Comparison of ENCODE assay signal across 1 cellular context in the genomic region with DNA sequence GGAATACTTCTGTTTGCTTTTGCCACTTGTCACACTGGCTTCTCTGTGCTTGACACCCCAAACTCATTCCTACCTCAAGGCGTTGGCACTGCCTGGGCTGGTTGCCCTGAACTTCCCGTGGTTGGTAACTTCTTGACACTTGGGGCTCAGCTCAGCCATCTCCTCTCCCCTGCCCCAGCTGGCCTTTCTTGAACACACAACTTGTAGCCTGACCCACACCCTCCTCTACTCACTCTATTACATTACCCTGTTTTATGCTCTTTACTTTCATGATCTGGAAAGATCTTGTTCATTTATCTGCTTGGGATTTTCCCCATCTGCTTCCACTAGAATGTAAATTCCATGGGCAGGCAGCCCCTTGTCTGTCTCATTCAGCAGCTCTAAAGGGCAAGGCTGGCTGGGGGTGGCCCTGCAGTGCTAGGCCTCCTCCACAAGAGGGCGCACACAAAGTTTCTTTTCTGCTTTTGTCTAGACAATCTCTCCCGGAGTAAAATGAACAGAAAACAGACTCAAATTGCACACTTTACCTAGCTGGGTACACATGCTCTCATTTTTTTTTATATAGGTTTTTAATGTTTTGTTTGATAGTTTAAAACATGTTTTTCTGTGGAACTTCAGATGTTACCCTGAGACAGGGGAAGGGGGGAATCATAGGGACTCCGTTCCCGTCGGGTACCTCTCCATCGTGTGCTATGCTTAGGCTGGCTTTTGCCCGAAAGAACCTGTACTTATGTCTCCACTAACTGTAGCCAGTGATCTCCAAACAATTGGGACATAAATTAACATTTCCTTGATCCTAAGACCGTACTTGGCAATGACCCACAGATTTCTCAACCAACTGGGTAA.
TF ChIP-seq lines count a peak whose summit lies in the region.

No MANE protein-coding gene starts in this region.

TF ChIP-seq in HepG2, 621 proteins besides CTCF, POLR2A, EP300 and RAD21:
- TF ChIP-seq ZNF562 (CRISPR knock-in tag; IDR thresholded peaks at IDR 0.05; ENCODE audit: borderline replicate concordance) (no peak), ZNF501 (CRISPR knock-in tag; IDR thresholded peaks at IDR 0.05) (0 out of 2 replicates have a peak, but pooled peaks have one; percentile 28), JUNB (CRISPR knock-in tag; IDR thresholded peaks at IDR 0.05; ENCODE audit: borderline replicate concordance) (no peak), XRCC5 (optimal IDR thresholded peaks at IDR 0.05; ENCODE audit: low read length) (peak; percentile 53), STAG1 (CRISPR knock-in tag; IDR thresholded peaks at IDR 0.05) (peak; percentile 44), ZNF143 (CRISPR knock-in tag; IDR thresholded peaks at IDR 0.05) (no peak), SKI (IDR thresholded peaks at IDR 0.05; ENCODE audit: partially characterized antibody) (peak; percentile 18), SMC3 (IDR thresholded peaks at IDR 0.05; ENCODE audit: low read length) (peak; percentile 52)
- TF ChIP-seq, protein P1, sequence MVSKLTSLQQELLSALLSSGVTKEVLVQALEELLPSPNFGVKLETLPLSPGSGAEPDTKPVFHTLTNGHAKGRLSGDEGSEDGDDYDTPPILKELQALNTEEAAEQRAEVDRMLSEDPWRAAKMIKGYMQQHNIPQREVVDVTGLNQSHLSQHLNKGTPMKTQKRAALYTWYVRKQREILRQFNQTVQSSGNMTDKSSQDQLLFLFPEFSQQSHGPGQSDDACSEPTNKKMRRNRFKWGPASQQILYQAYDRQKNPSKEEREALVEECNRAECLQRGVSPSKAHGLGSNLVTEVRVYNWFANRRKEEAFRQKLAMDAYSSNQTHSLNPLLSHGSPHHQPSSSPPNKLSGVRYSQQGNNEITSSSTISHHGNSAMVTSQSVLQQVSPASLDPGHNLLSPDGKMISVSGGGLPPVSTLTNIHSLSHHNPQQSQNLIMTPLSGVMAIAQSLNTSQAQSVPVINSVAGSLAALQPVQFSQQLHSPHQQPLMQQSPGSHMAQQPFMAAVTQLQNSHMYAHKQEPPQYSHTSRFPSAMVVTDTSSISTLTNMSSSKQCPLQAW (CRISPR knock-in tag; IDR thresholded peaks at IDR 0.05): 0 out of 2 replicates have a peak, but pooled peaks have one; percentile 17
- TF ChIP-seq, protein P2, sequence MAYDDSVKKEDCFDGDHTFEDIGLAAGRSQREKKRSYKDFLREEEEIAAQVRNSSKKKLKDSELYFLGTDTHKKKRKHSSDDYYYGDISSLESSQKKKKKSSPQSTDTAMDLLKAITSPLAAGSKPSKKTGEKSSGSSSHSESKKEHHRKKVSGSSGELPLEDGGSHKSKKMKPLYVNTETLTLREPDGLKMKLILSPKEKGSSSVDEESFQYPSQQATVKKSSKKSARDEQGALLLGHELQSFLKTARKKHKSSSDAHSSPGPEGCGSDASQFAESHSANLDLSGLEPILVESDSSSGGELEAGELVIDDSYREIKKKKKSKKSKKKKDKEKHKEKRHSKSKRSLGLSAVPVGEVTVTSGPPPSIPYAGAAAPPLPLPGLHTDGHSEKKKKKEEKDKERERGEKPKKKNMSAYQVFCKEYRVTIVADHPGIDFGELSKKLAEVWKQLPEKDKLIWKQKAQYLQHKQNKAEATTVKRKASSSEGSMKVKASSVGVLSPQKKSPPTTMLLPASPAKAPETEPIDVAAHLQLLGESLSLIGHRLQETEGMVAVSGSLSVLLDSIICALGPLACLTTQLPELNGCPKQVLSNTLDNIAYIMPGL (CRISPR knock-in tag; IDR thresholded peaks at IDR 0.05; ENCODE audit: borderline replicate concordance in 1 of 2, low read depth in 1 of 2): 0 out of 4 replicates have a peak, but pooled peaks of 1 of the 2 experiments have one; percentile 35
- TF ChIP-seq, protein P3, sequence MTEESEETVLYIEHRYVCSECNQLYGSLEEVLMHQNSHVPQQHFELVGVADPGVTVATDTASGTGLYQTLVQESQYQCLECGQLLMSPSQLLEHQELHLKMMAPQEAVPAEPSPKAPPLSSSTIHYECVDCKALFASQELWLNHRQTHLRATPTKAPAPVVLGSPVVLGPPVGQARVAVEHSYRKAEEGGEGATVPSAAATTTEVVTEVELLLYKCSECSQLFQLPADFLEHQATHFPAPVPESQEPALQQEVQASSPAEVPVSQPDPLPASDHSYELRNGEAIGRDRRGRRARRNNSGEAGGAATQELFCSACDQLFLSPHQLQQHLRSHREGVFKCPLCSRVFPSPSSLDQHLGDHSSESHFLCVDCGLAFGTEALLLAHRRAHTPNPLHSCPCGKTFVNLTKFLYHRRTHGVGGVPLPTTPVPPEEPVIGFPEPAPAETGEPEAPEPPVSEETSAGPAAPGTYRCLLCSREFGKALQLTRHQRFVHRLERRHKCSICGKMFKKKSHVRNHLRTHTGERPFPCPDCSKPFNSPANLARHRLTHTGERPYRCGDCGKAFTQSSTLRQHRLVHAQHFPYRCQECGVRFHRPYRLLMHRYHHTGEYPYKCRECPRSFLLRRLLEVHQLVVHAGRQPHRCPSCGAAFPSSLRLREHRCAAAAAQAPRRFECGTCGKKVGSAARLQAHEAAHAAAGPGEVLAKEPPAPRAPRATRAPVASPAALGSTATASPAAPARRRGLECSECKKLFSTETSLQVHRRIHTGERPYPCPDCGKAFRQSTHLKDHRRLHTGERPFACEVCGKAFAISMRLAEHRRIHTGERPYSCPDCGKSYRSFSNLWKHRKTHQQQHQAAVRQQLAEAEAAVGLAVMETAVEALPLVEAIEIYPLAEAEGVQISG (CRISPR knock-in tag; IDR thresholded peaks at IDR 0.05): peak; percentile 31; the same call in 1 of the 2 replicates
TF ChIP-seq in HepG2: peak in this region for 8.
